ENCODE assay signal across 9 cellular contexts in genomic region chr7:151408839-151409554, GRCh38. TPM values are rescaled to one million over a fixed set of nuclear protein-coding genes. Genes with fewer than 3 reads are reported as not detected.
DNase-seq lines count a peak whose midpoint lies in the region; ATAC-seq and TF ChIP-seq lines count a peak whose summit lies in the region.
"Had no signal": no experiment of that assay in that cellular context is flagged by ENCODE, and none has a peak within 500 bp of the region (broad histone marks: within the 10 kb centered on the region; RNA-seq: fewer than 3 reads in every experiment).

No MANE protein-coding gene starts in this region.

- peaks cover 4% of the 10 kb centered on the region for H3K9me3 Mint-ChIP-seq in mesothelial cell of epicardium

- in situ Hi-C loops in mammary epithelial cell (cut with MboI; ENCODE audit: low sequenced_read_pairs in 2 of 2) = no loop called here

- H3K27me3 ChIP-seq in PC-9 (ENCODE audit: insufficient read depth, low read depth) = peaks cover 9% of the 10 kb centered on the region; the same call in 1 of the 2 replicates
- peaks cover 21% of the 10 kb centered on the region for H3K27me3 ChIP-seq in mammary epithelial cell (ENCODE audit: insufficient read depth, low read length)
- peaks cover 26% of the 10 kb centered on the region for H3K27me3 ChIP-seq in upper lobe of right lung

- H3K36me3 Mint-ChIP-seq in mesothelial cell of epicardium = peaks cover 9% of the 10 kb centered on the region

- H3K4me3 ChIP-seq in PC-9 (no peak overlapping the region), mammary epithelial cell (replicated peaks in 1 of 3; ENCODE audit: insufficient read depth in 1 of 3, low read depth in 2 of 3, low read length in 3 of 3) (no peak overlapping the region), upper lobe of right lung (peak overlapping the region; percentile 45)

- H3K36me3 ChIP-seq in PC-9 (ENCODE audit: low read depth) = no peaks in the 10 kb centered on the region
- H3K36me3 ChIP-seq in mammary epithelial cell (ENCODE audit: insufficient read depth, low read length) = no peaks in the 10 kb centered on the region
- H3K36me3 ChIP-seq in upper lobe of right lung = no peaks in the 10 kb centered on the region

- peaks cover 60% of the 10 kb centered on the region for H3K4me1 Mint-ChIP-seq in mesothelial cell of epicardium

- ATAC-seq in upper lobe of right lung = peak; percentile 15
- ATAC-seq in HG03045 (IDR thresholded peaks at IDR 0.05; ENCODE audit: unreplicated experiment) = no peak

- DNase-seq in DMS53 (lab: John Stamatoyannopoulos, UW) (peak; percentile 63), DMS53 treated with DMSO at 0.1 percent for 48 hours (lab: John Stamatoyannopoulos, UW; ENCODE audit: unreplicated experiment) (no peak), PC-9 (peak in 1 of 2 experiments; percentile 68), mammary epithelial cell (no peak), mesothelial cell of epicardium (ENCODE audit: low spot score in 2 of 2, unreplicated experiment in 2 of 2) (no peak), upper lobe of right lung (peak; percentile 63), GOT3 (lab: John Stamatoyannopoulos, UW) (no peak)

- H3K79me2 ChIP-seq in PC-9 (ENCODE audit: low read depth) (no peaks in the 10 kb centered on the region), mammary epithelial cell (ENCODE audit: insufficient read depth, low read length) (no peaks in the 10 kb centered on the region)

- H3K27ac Mint-ChIP-seq in mesothelial cell of epicardium = peak overlapping the region; percentile 92

- POLR2A ChIA-PET in PC-9 (lab: Charles Lee; ENCODE audit: unreplicated experiment) = no interaction called here

- H3K4me2 ChIP-seq in PC-9 (no peak overlapping the region), mammary epithelial cell (ENCODE audit: insufficient read depth, low read depth, low read length) (peak overlapping the region; percentile 52)

- dilution Hi-C loops in mammary epithelial cell (cut with HindIII; ENCODE audit: low sequenced_read_pairs) = no loop called here

- H3F3A ChIP-seq in PC-9 (ENCODE audit: insufficient read depth, low read depth) = 0 out of 2 replicates have a peak, but pooled peaks cover 4% of the 10 kb centered on the region

- H4K20me1 ChIP-seq in PC-9 (ENCODE audit: insufficient read depth) = no peaks in the 10 kb centered on the region
- no peaks in the 10 kb centered on the region for H4K20me1 ChIP-seq in mammary epithelial cell (ENCODE audit: insufficient read depth, low read length)

- intact Hi-C loops in PC-9 (cut with micrococcal nuclease; ENCODE audit: unreplicated experiment) = loop anchor here (2.0 kb wide), 1 partner anchor 40 kb away; no protein-coding TSS in a partner anchor
- intact Hi-C loops in mammary epithelial cell (cut with micrococcal nuclease) = no loop called here
- intact Hi-C loops in upper lobe of right lung (cut with DNase I) = no loop called here

- H3K27ac ChIP-seq in PC-9 (no peak overlapping the region), mammary epithelial cell (ENCODE audit: insufficient read depth, low read depth, low read length) (no peak overlapping the region), upper lobe of right lung (peak overlapping the region; percentile 77)
- H3K27ac ChIP-seq: 22Rv1 had no signal

- WGBS in mammary epithelial cell (ENCODE audit: low coverage, missing lambda C conversion rate) = 12% methylated on average over 10 of the region's 47 CpGs

- no peak for TF ChIP-seq CTCF in PC-9 (conservative IDR thresholded peaks at IDR 0.05)
- no peak for TF ChIP-seq CTCF in mammary epithelial cell (conservative IDR thresholded peaks at IDR 0.05 in 1 of 2, IDR thresholded peaks at IDR 0.05 in 1 of 2; ENCODE audit: extremely low read depth in 1 of 2, insufficient read depth in 1 of 2, low read depth in 1 of 2, low read length in 2 of 2)
- TF ChIP-seq CTCF in mesothelial cell of epicardium (IDR thresholded peaks at IDR 0.05; ENCODE audit: unreplicated experiment) = no peak
- TF ChIP-seq CTCF in upper lobe of right lung (IDR thresholded peaks at IDR 0.05) = no peak

- H3K9me3 ChIP-seq in PC-9 (ENCODE audit: insufficient read depth, low read depth) = no peaks in the 10 kb centered on the region
- no peaks in the 10 kb centered on the region for H3K9me3 ChIP-seq in mammary epithelial cell (replicated peaks; ENCODE audit: insufficient read depth, low read length)
- H3K9me3 ChIP-seq in upper lobe of right lung = no peaks in the 10 kb centered on the region

- no peaks in the 10 kb centered on the region for H3K27me3 Mint-ChIP-seq in mesothelial cell of epicardium (ENCODE audit: low read depth)

- H2AFZ ChIP-seq in PC-9 (no peak overlapping the region), mammary epithelial cell (ENCODE audit: low read depth, low read length) (peak overlapping the region; percentile 67)

- BruUV-seq in PC-9 (replicated peaks; lab: Mats Ljungman, UMichigan) = TSS peak; percentile 75
- BruUV-seq in mammary epithelial cell (replicated peaks; lab: Mats Ljungman, UMichigan) = no TSS peak

- no peaks in the 10 kb centered on the region for H3K9me2 ChIP-seq in PC-9 (ENCODE audit: insufficient read depth)

- H3K9ac ChIP-seq in mammary epithelial cell (ENCODE audit: insufficient read depth, low read length) = no peak overlapping the region

- CTCF ChIA-PET in PC-9 (lab: Charles Lee) = no interaction called here
- CTCF ChIA-PET in mammary epithelial cell (lab: Charles Lee; ENCODE audit: low non-redundant PET) = interaction anchor here (0.7 kb wide), 1 partner anchor 38 kb away, joined by 5 read pairs; no protein-coding TSS in a partner anchor

- H3K4me1 ChIP-seq in PC-9 (replicated peaks; ENCODE audit: insufficient read depth) (peaks cover 9% of the 10 kb centered on the region), mammary epithelial cell (ENCODE audit: insufficient read depth, low read length) (peaks cover 16% of the 10 kb centered on the region), upper lobe of right lung (peaks cover 18% of the 10 kb centered on the region)

- peak overlapping the region; percentile 91 for H3K4me3 Mint-ChIP-seq in mesothelial cell of epicardium

RNA-seq across cellular contexts. Expression of gene WDR86, which starts 0.8 kb away (rescaled TPM):
- total RNA-seq in PC-9 (2021) (7.7 and 12.4 TPM in 2 replicates), mammary epithelial cell (10 to 100 TPM in 1 of 2 donors, not detected in 1; 19.5 TPM), mesothelial cell of epicardium (259 to 274 TPM (median 266 TPM) in 3 replicates), upper lobe of right lung (1.3 TPM)
- not detected for polyA plus RNA-seq in mammary epithelial cell
- not detected for polyA minus RNA-seq in mammary epithelial cell

RNA-seq across cellular contexts. Expression of gene CRYGN, which starts 30.9 kb away (rescaled TPM):
- total RNA-seq in PC-9 (2021) (1.0 and 1.2 TPM in 2 replicates), mammary epithelial cell (not detected), mesothelial cell of epicardium (9.4 to 12.2 TPM (median 10.5 TPM) in 3 replicates), upper lobe of right lung (not detected)
- polyA plus RNA-seq in mammary epithelial cell = not detected
- polyA minus RNA-seq in mammary epithelial cell = not detected

Comparison
In these comparisons a context has a peak if more than half of its experiments do, and no peak if none do; other contexts are left out.
1. DNase-seq: peak in DMS53 (single experiment) and upper lobe of right lung (single experiment); none in DMS53 treated with DMSO at 0.1 percent for 48 hours (single experiment), mammary epithelial cell (single experiment), mesothelial cell of epicardium (0 of 2) and GOT3 (single experiment).
2. RNA of gene WDR86, which starts 0.8 kb away (total RNA-seq): 259 to 274 TPM in mesothelial cell of epicardium; 19.5 TPM in mammary epithelial cell, 7.7 to 12.4 TPM in PC-9 and 1.3 TPM in upper lobe of right lung (single experiment); every median in the first group is over 10 times any median in the second.